11 cellular contexts compared by ENCODE assay signal in genomic region chr16:69831212-69832123, GRCh38.
DNase-seq lines count a peak whose midpoint lies in the region; ATAC-seq and TF ChIP-seq lines count a peak whose summit lies in the region.
"Had no signal": no experiment of that assay in that cellular context is flagged by ENCODE, and none has a peak within 500 bp of the region (broad histone marks: within the 10 kb centered on the region; RNA-seq: fewer than 3 reads in every experiment).

No MANE protein-coding gene starts in this region.

- TF ChIP-seq POLR2A in body of pancreas (IDR thresholded peaks at IDR 0.05): no peak

- 60% methylated on average over 13 of the region's 13 CpGs for WGBS in body of pancreas, 2 donors

- H3K36me3 ChIP-seq in body of pancreas (replicated peaks in 1 of 2; ENCODE audit: insufficient read depth in 1 of 2, low read depth in 2 of 2) (no peaks in the 10 kb centered on the region), left lung (peaks cover 0 to 28% of the 10 kb centered on the region in 2 donors), tibial artery (peaks cover 0 to 6% (median 0%) of the 10 kb centered on the region in 3 donors)

- peak overlapping the region; percentile 77 to 88 (median 80) for H3K27ac ChIP-seq in body of pancreas
- peak overlapping the region; percentile 71 to 81 for H3K27ac ChIP-seq in left lung
- H3K27ac ChIP-seq in tibial artery: peak overlapping the region; percentile 43 to 70

- H3K4me3 ChIP-seq in body of pancreas (no peak overlapping the region), left lung (no peak overlapping the region), tibial artery (no peak overlapping the region)

- TF ChIP-seq CTCF in body of pancreas (IDR thresholded peaks at IDR 0.05): no peak
- no peak for TF ChIP-seq CTCF in left lung (IDR thresholded peaks at IDR 0.05)
- no peak for TF ChIP-seq CTCF in tibial artery (IDR thresholded peaks at IDR 0.05)

- peak; percentile 60 for ATAC-seq in GM21447 (IDR thresholded peaks at IDR 0.05; ENCODE audit: unreplicated experiment)
- ATAC-seq in body of pancreas: peak; percentile 36
- peak; percentile 63 for ATAC-seq in left lung
- ATAC-seq in GM21825 (IDR thresholded peaks at IDR 0.05; ENCODE audit: unreplicated experiment): no peak
- ATAC-seq: right cardiac atrium, T-cell had no signal

- no peaks in the 10 kb centered on the region for H3K9me3 ChIP-seq in body of pancreas
- no peaks in the 10 kb centered on the region for H3K9me3 ChIP-seq in left lung
- no peaks in the 10 kb centered on the region for H3K9me3 ChIP-seq in tibial artery

- intact Hi-C loops in body of pancreas (cut with DNase I) (no loop called here), left lung (cut with DNase I) (no loop called here), tibial artery (cut with DNase I; ENCODE audit: low total_unique reads) (no loop called here)

- DNase-seq in body of pancreas (no peak), left lung (no peak), tibial artery (no peak), H4 (ENCODE audit: low spot score) (no peak), DMS 273 (lab: John Stamatoyannopoulos, UW; ENCODE audit: unreplicated experiment) (no peak)
- DNase-seq: activated CD4-positive, alpha-beta T cell treated with anti-CD3 and anti-CD28 coated beads for 4 hours; activated effector memory CD4-positive, alpha-beta T cell treated with anti-CD3 and anti-CD28 coated beads, Interleukin-2, amount 50 U/mL, for 16 hours; right cardiac atrium; T-cell had no signal

- peaks cover 87% of the 10 kb centered on the region for H3K4me1 ChIP-seq in body of pancreas
- peaks cover 9 to 31% of the 10 kb centered on the region in 2 donors for H3K4me1 ChIP-seq in left lung
- peaks cover 0 to 43% (median 8%) of the 10 kb centered on the region in 4 donors for H3K4me1 ChIP-seq in tibial artery

- no peaks in the 10 kb centered on the region for H3K27me3 ChIP-seq in body of pancreas
- no peaks in the 10 kb centered on the region for H3K27me3 ChIP-seq in left lung
- no peaks in the 10 kb centered on the region for H3K27me3 ChIP-seq in tibial artery
